In the genomic region with DNA sequence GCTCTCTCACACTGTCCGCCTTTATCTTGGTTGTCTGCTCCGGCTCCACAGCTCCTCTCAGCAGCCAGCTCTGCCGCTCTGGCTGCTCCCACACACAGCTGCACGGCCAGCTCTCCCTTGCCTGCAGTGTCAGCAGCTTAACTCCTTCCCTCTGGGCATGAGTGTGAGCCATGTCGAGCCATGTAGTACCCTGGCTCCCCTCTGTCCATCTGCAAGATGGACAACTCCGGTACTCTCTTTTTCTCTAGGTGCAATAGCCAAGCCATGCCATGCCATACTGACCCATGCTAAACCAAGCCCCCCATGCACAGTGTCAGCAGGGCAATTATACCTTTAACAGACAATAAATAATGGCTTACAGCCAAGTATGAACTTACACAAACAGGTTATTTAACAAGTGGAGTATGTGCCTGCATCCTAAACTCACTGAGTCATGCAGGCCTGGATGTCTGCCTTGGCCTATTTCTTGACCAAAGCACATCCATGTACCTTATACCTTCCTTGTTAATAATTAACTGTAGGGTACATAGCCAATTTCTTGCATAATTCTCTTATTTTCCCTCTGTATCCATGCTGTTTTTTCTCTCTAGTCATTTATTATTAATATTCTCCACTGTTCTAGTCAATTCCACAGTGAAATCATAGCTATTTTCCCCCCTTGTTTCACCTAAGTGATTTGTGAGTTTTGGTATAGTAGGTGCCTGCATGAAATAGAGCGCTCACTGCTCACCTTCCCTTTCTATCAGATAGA, we compare ENCODE assay signal across 8 cellular contexts.
DNase-seq lines count a peak whose midpoint lies in the region; FAIRE-seq and TF ChIP-seq lines count a peak whose summit lies in the region.

No MANE protein-coding gene starts in this region.

- no peaks in the 10 kb centered on the region for H3K9me3 ChIP-seq in HEK293 (ENCODE audit: control insufficient read depth, insufficient read depth, low read depth, low read length)
- no peaks in the 10 kb centered on the region for H3K9me3 ChIP-seq in small intestine (ENCODE audit: control insufficient read depth, low read depth)

- TF ChIP-seq CTCF in HEK293 (tag by site-specific recombination; IDR thresholded peaks at IDR 0.05) (no peak), brain (conservative IDR thresholded peaks at IDR 0.05) (no peak)

- no peaks in the 10 kb centered on the region for H3K27me3 ChIP-seq in small intestine (ENCODE audit: control insufficient read depth in 2 of 2, insufficient read depth in 2 of 2, low read length in 2 of 2)

- no peak overlapping the region for H3K27ac ChIP-seq in HEK293 (ENCODE audit: extremely low read depth, low read depth, low read length)
- H3K27ac ChIP-seq in small intestine (ENCODE audit: low read depth in 1 of 2, low read length in 1 of 2): peak overlapping the region in 1 of 2 donors; percentile 39

- H3K4me3 ChIP-seq in HEK293 (ENCODE audit: low read depth, low read length): no peak overlapping the region
- H3K4me3 ChIP-seq in small intestine (ENCODE audit: low read depth in 1 of 2, low read length in 2 of 2): no peak overlapping the region

- DNase-seq in islet precursor cell (peak; percentile 79), small intestine (peak; percentile 81), NCI-H345 (lab: John Stamatoyannopoulos, UW) (no peak), NCI-H510A (lab: John Stamatoyannopoulos, UW) (no peak), GF-D8 (lab: John Stamatoyannopoulos, UW) (no peak), COLO829 (ENCODE audit: low spot score) (no peak)

- peaks cover 56% of the 10 kb centered on the region for H3K4me1 Mint-ChIP-seq in brain

- H3K9me3 Mint-ChIP-seq in brain: peaks cover 6 to 15% (median 10%) of the 10 kb centered on the region in 5 experiments

- H3K4me1 ChIP-seq in HEK293 (ENCODE audit: control insufficient read depth, insufficient read depth, low read length) (peaks cover 5% of the 10 kb centered on the region), small intestine (ENCODE audit: control insufficient read depth in 2 of 2, insufficient read depth in 1 of 2, low read depth in 1 of 2, low read length in 1 of 2) (no peaks in the 10 kb centered on the region)

- POLR2A ChIA-PET in HEK293 (lab: Yijun Ruan, JAX): no interaction called here

- peaks cover 26% of the 10 kb centered on the region for H3K36me3 Mint-ChIP-seq in brain

- H3K36me3 ChIP-seq in HEK293 (ENCODE audit: control insufficient read depth in 2 of 2, insufficient read depth in 1 of 2, low read length in 2 of 2) (no peaks in the 10 kb centered on the region), small intestine (ENCODE audit: control insufficient read depth in 2 of 2, insufficient read depth in 2 of 2, low read length in 2 of 2) (no peaks in the 10 kb centered on the region)

- CTCF ChIA-PET in HEK293 (lab: Yijun Ruan, JAX): interaction anchor here (1.0 to 1.2 kb wide), 2 partner anchors 59 to 267 kb away, joined by 3 read pairs; no protein-coding TSS in a partner anchor

- H3K27ac Mint-ChIP-seq in brain: peak overlapping the region in 4 of 5 experiments; percentile 39 to 97 (median 74)

- peak overlapping the region in 4 of 5 experiments; percentile 26 to 75 (median 51) for H3K4me3 Mint-ChIP-seq in brain

- WGBS in small intestine, 3 donors: 56 to 70% (median 68%) methylated on average over 7 of the region's 7 CpGs

- FAIRE-seq in small intestine (lab: Jason Lieb, UNC): no peak

- no peaks in the 10 kb centered on the region for H3K27me3 Mint-ChIP-seq in brain

TF ChIP-seq in HEK293, 187 proteins besides CTCF, POLR2A, EP300 and RAD21:
- TF ChIP-seq, protein P1, sequence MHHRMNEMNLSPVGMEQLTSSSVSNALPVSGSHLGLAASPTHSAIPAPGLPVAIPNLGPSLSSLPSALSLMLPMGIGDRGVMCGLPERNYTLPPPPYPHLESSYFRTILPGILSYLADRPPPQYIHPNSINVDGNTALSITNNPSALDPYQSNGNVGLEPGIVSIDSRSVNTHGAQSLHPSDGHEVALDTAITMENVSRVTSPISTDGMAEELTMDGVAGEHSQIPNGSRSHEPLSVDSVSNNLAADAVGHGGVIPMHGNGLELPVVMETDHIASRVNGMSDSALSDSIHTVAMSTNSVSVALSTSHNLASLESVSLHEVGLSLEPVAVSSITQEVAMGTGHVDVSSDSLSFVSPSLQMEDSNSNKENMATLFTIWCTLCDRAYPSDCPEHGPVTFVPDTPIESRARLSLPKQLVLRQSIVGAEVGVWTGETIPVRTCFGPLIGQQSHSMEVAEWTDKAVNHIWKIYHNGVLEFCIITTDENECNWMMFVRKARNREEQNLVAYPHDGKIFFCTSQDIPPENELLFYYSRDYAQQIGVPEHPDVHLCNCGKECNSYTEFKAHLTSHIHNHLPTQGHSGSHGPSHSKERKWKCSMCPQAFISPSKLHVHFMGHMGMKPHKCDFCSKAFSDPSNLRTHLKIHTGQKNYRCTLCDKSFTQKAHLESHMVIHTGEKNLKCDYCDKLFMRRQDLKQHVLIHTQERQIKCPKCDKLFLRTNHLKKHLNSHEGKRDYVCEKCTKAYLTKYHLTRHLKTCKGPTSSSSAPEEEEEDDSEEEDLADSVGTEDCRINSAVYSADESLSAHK (tag by site-specific recombination; IDR thresholded peaks at IDR 0.05): no peak
- TF ChIP-seq, protein P2, sequence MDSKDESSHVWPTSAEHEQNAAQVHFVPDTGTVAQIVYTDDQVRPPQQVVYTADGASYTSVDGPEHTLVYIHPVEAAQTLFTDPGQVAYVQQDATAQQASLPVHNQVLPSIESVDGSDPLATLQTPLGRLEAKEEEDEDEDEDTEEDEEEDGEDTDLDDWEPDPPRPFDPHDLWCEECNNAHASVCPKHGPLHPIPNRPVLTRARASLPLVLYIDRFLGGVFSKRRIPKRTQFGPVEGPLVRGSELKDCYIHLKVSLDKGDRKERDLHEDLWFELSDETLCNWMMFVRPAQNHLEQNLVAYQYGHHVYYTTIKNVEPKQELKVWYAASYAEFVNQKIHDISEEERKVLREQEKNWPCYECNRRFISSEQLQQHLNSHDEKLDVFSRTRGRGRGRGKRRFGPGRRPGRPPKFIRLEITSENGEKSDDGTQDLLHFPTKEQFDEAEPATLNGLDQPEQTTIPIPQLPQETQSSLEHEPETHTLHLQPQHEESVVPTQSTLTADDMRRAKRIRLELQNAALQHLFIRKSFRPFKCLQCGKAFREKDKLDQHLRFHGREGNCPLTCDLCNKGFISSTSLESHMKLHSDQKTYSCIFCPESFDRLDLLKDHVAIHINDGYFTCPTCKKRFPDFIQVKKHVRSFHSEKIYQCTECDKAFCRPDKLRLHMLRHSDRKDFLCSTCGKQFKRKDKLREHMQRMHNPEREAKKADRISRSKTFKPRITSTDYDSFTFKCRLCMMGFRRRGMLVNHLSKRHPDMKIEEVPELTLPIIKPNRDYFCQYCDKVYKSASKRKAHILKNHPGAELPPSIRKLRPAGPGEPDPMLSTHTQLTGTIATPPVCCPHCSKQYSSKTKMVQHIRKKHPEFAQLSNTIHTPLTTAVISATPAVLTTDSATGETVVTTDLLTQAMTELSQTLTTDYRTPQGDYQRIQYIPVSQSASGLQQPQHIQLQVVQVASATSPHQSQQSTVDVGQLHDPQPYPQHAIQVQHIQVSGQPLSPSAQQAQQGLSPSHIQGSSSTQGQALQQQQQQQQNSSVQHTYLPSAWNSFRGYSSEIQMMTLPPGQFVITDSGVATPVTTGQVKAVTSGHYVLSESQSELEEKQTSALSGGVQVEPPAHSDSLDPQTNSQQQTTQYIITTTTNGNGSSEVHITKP (tag by site-specific recombination; IDR thresholded peaks at IDR 0.05): 0 out of 2 replicates have a peak, but pooled peaks have one; percentile 17
- peak; percentile 47; the same call in 1 of the 2 replicates for TF ChIP-seq ZNF600 (tag by site-specific recombination; IDR thresholded peaks at IDR 0.05)

Comparison
In these comparisons a context has a peak if more than half of its experiments do, and no peak if none do; other contexts are left out.
1. DNase-seq: peak in islet precursor cell (single experiment) and small intestine (single experiment); none in NCI-H345 (single experiment), NCI-H510A (single experiment), GF-D8 (single experiment) and COLO829 (single experiment).